Comparison of ENCODE assay signal across 1 cellular context in genomic region chr19:10874019-10874418, GRCh38.
TF ChIP-seq lines count a peak whose summit lies in the region.

No MANE protein-coding gene starts in this region.

TF ChIP-seq in HCT116, 20 proteins besides CTCF, POLR2A, EP300 and RAD21 (continued from another document):
- no peak for TF ChIP-seq REST (IDR thresholded peaks at IDR 0.05; ENCODE audit: low read depth)
- TF ChIP-seq JUND (IDR thresholded peaks at IDR 0.05) = no peak
- TF ChIP-seq EZH2 (IDR thresholded peaks at IDR 0.05) = no peak
- TF ChIP-seq TCF7L2 (IDR thresholded peaks at IDR 0.05; ENCODE audit: borderline replicate concordance, extremely low read depth, insufficient read depth, insufficient read length) = no peak
- no peak for TF ChIP-seq SIN3A (IDR thresholded peaks at IDR 0.05; ENCODE audit: low read depth)
- TF ChIP-seq MAX (IDR thresholded peaks at IDR 0.05) = no peak
- no peak for TF ChIP-seq CBX3 (IDR thresholded peaks at IDR 0.05; ENCODE audit: low read depth)
- no peak for TF ChIP-seq EGR1 (IDR thresholded peaks at IDR 0.05; ENCODE audit: low read depth)
- no peak for TF ChIP-seq POLR2AphosphoS5 (IDR thresholded peaks at IDR 0.05; ENCODE audit: low read depth, low read length)
